ENCODE assay signal across 11 cellular contexts in the genomic region with DNA sequence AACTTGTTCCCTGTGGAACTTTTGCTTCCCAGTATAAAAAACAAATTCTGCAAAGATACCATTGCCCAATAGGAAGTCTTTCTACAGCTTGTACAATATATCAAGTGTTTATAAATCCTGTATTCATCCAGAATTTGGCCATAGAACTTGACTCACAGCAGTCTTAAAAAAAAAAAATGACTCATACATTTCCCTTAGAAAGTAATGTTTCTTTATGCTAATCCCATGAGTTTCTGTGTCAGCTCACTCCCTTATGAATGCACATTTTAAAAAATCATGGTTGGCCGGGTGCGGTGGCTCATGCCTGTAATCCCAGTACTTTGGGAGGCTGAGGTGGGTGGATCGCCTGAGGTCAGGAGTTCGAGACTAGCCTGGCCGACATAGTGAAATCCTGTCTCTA.
DNase-seq lines count a peak whose midpoint lies in the region; ATAC-seq and TF ChIP-seq lines count a peak whose summit lies in the region.
"Had no signal": no experiment of that assay in that cellular context is flagged by ENCODE, and none has a peak within 500 bp of the region (broad histone marks: within the 10 kb centered on the region; RNA-seq: fewer than 3 reads in every experiment).

No MANE protein-coding gene starts in this region.

- H3K27ac ChIP-seq in liver (ENCODE audit: low read depth in 1 of 2, low read length in 2 of 2) (peak overlapping the region; percentile 25 to 43), right lobe of liver (no peak overlapping the region), aorta (ENCODE audit: low read depth in 1 of 2, low read length in 2 of 2) (no peak overlapping the region), neuronal stem cell (replicated peaks; ENCODE audit: low read length) (no peak overlapping the region)

- no peak for TF ChIP-seq RAD21 in liver (IDR thresholded peaks at IDR 0.05)

- H2AK5ac ChIP-seq in neuronal stem cell (ENCODE audit: low read depth, low read length) = no peak overlapping the region

- H3K9me3 ChIP-seq in liver (ENCODE audit: control insufficient read depth in 4 of 4, low read length in 3 of 4) (no peaks in the 10 kb centered on the region), right lobe of liver (no peaks in the 10 kb centered on the region), aorta (ENCODE audit: control insufficient read depth, low read length) (no peaks in the 10 kb centered on the region), neuronal stem cell (replicated peaks in 1 of 2; ENCODE audit: control insufficient read depth in 2 of 2, insufficient read depth in 1 of 2, low read depth in 1 of 2, low read length in 2 of 2) (no peaks in the 10 kb centered on the region)

- no peak overlapping the region for H3K14ac ChIP-seq in neuronal stem cell (ENCODE audit: low read length)

- no peaks in the 10 kb centered on the region for H3K9me3 Mint-ChIP-seq in endothelial cell (ENCODE audit: unreplicated experiment)
- H3K9me3 Mint-ChIP-seq: CD8-positive, alpha-beta T cell; T-cell had no signal

- H2AFZ ChIP-seq in neuronal stem cell (ENCODE audit: low read length) = no peak overlapping the region

- H3K9ac ChIP-seq in liver (ENCODE audit: low read depth in 1 of 2, low read length in 2 of 2) = no peak overlapping the region
- H3K9ac ChIP-seq in neuronal stem cell (ENCODE audit: low read depth, low read length, poor library complexity) = no peak overlapping the region

- H4K8ac ChIP-seq in neuronal stem cell (ENCODE audit: low read depth, low read length) = no peak overlapping the region

- DNase-seq in right lobe of liver (no peak), astrocyte of the cerebellum (ENCODE audit: low read depth) (peak; percentile 83), kidney glomerular epithelial cell (lab: John Stamatoyannopoulos, UW) (peak; percentile 51), aorta (peak; percentile 65 to 83), endothelial cell (ENCODE audit: low spot score) (no peak), neuronal stem cell (ENCODE audit: low spot score) (no peak)
- DNase-seq: activated gamma-delta T cell, T-cell had no signal

- no peak overlapping the region for H4K91ac ChIP-seq in neuronal stem cell (ENCODE audit: low read depth, low read length, poor library complexity)

- no peak overlapping the region for H3K4me2 ChIP-seq in neuronal stem cell (ENCODE audit: insufficient read depth, low read length, poor library complexity, severe bottlenecking)

- in situ Hi-C loops in astrocyte of the cerebellum (cut with HindIII; ENCODE audit: low sequenced_read_pairs) = no loop called here

- H3K79me1 ChIP-seq in neuronal stem cell (ENCODE audit: low read depth, low read length) = no peaks in the 10 kb centered on the region

- H3K36me3 Mint-ChIP-seq in endothelial cell (ENCODE audit: low read depth, unreplicated experiment) = no peaks in the 10 kb centered on the region
- H3K36me3 Mint-ChIP-seq: CD8-positive, alpha-beta T cell; T-cell had no signal

- H3K4me3 ChIP-seq in liver (ENCODE audit: low read depth in 1 of 3, low read length in 3 of 3) (no peak overlapping the region), right lobe of liver (no peak overlapping the region), astrocyte of the cerebellum (ENCODE audit: low read depth, low read length) (no peak overlapping the region), aorta (ENCODE audit: low read length in 2 of 2) (no peak overlapping the region), neuronal stem cell (ENCODE audit: low read length in 2 of 2) (no peak overlapping the region)

- peaks cover 0 to 20% (median 4%) of the 10 kb centered on the region in 4 donors for H3K4me1 ChIP-seq in liver (ENCODE audit: control insufficient read depth in 4 of 4, insufficient read depth in 4 of 4, low read length in 3 of 4)
- peaks cover 0 to 28% (median 2%) of the 10 kb centered on the region in 4 donors for H3K4me1 ChIP-seq in right lobe of liver
- H3K4me1 ChIP-seq in aorta (ENCODE audit: control insufficient read depth in 1 of 2, insufficient read depth in 2 of 2, low read length in 2 of 2) = peaks cover 3 to 5% of the 10 kb centered on the region in 2 donors
- H3K4me1 ChIP-seq in neuronal stem cell (ENCODE audit: control insufficient read depth in 2 of 2, insufficient read depth in 1 of 2, low read depth in 1 of 2, low read length in 2 of 2) = no peaks in the 10 kb centered on the region

- H3K4me1 Mint-ChIP-seq in endothelial cell (ENCODE audit: unreplicated experiment) = peaks cover 8% of the 10 kb centered on the region

- H3K27me3 ChIP-seq in liver (ENCODE audit: control insufficient read depth in 4 of 4, insufficient read depth in 4 of 4, low read length in 3 of 4) = no peaks in the 10 kb centered on the region
- no peaks in the 10 kb centered on the region for H3K27me3 ChIP-seq in right lobe of liver
- no peaks in the 10 kb centered on the region for H3K27me3 ChIP-seq in aorta (ENCODE audit: control insufficient read depth in 1 of 2, insufficient read depth in 2 of 2, low read length in 1 of 2)
- peaks cover 0 to 2% (median 0%) of the 10 kb centered on the region in 3 experiments for H3K27me3 ChIP-seq in neuronal stem cell (ENCODE audit: control insufficient read depth in 3 of 3, insufficient read depth in 3 of 3, low read depth in 1 of 3, low read length in 3 of 3)

- H3K18ac ChIP-seq in neuronal stem cell (ENCODE audit: low read length) = no peak overlapping the region

- no peak overlapping the region for H2BK15ac ChIP-seq in neuronal stem cell (ENCODE audit: low read length)

- H2BK120ac ChIP-seq in neuronal stem cell (ENCODE audit: low read depth, low read length) = no peak overlapping the region

- intact Hi-C loops in right lobe of liver (cut with DNase I) = no loop called here
- intact Hi-C loops in aorta (cut with DNase I) = loop anchor here in 1 of 2 donors (5.0 kb wide), 1 partner anchor 40 kb away; no protein-coding TSS in a partner anchor

- no peak for ATAC-seq in right lobe of liver
- peak; percentile 63 for ATAC-seq in aorta (ENCODE audit: low FRiP score)
- ATAC-seq in GM21737 (IDR thresholded peaks at IDR 0.05; ENCODE audit: unreplicated experiment) = no peak
- ATAC-seq: CD8-positive, alpha-beta T cell; T-cell had no signal

- TF ChIP-seq POLR2A in right lobe of liver (IDR thresholded peaks at IDR 0.05) = no peak

- no peak overlapping the region for H3K27ac Mint-ChIP-seq in endothelial cell (ENCODE audit: unreplicated experiment)
- H3K27ac Mint-ChIP-seq: CD8-positive, alpha-beta T cell had no signal

- WGBS in liver = 95% methylated on average over 5 of the region's 5 CpGs
- 67% methylated on average over 2 of the region's 5 CpGs for WGBS in right lobe of liver (ENCODE audit: insufficient coverage, low coverage, low lambda C conversion rate, missing lambda C conversion rate)
- 19 to 45% methylated on average over 5 of the region's 5 CpGs for WGBS in aorta, 2 donors
- no CpG with 5 or more reads among the region's 5 CpGs for WGBS in neuronal stem cell (ENCODE audit: extremely low coverage in 2 of 2, insufficient read length in 2 of 2, insufficient replicate concordance in 1 of 2), 2 donors

- H3K4ac ChIP-seq in neuronal stem cell (ENCODE audit: low read length) = no peak overlapping the region

- H3K36me3 ChIP-seq in liver (ENCODE audit: control insufficient read depth in 4 of 4, insufficient read depth in 3 of 4, low read depth in 1 of 4, low read length in 3 of 4) = peaks cover 2 to 19% (median 7%) of the 10 kb centered on the region in 4 donors
- H3K36me3 ChIP-seq in right lobe of liver = peaks cover 0 to 8% (median 3%) of the 10 kb centered on the region in 4 donors
- no peaks in the 10 kb centered on the region for H3K36me3 ChIP-seq in aorta (ENCODE audit: control insufficient read depth in 1 of 2, insufficient read depth in 2 of 2, low read length in 1 of 2)
- no peaks in the 10 kb centered on the region for H3K36me3 ChIP-seq in neuronal stem cell (replicated peaks in 1 of 2; ENCODE audit: control insufficient read depth in 2 of 2, insufficient read depth in 2 of 2, low read length in 2 of 2)

- H3K27me3 Mint-ChIP-seq in endothelial cell (ENCODE audit: unreplicated experiment) = no peaks in the 10 kb centered on the region

- no peak overlapping the region for H2BK5ac ChIP-seq in neuronal stem cell (ENCODE audit: low read length)

- TF ChIP-seq CTCF in liver (IDR thresholded peaks at IDR 0.05; ENCODE audit: low read depth, low read length, missing input control) = no peak
- no peak for TF ChIP-seq CTCF in right lobe of liver (IDR thresholded peaks at IDR 0.05)
- no peak for TF ChIP-seq CTCF in astrocyte of the cerebellum (IDR thresholded peaks at IDR 0.05; ENCODE audit: low read depth, low read length, missing control alignments)
- no peak for TF ChIP-seq CTCF in endothelial cell (IDR thresholded peaks at IDR 0.05; ENCODE audit: unreplicated experiment)

- H3K4me3 Mint-ChIP-seq in endothelial cell (ENCODE audit: unreplicated experiment) = no peak overlapping the region
- H3K4me3 Mint-ChIP-seq: CD8-positive, alpha-beta T cell; T-cell had no signal

- no peak overlapping the region for H3K23ac ChIP-seq in neuronal stem cell (ENCODE audit: low read depth, low read length, poor library complexity)

- no peak overlapping the region for H2BK12ac ChIP-seq in neuronal stem cell (ENCODE audit: low read length)

TF ChIP-seq in liver, 16 proteins besides CTCF, POLR2A, EP300 and RAD21 (continues in another document):
- TF ChIP-seq EGR1 (IDR thresholded peaks at IDR 0.05; ENCODE audit: low read depth in 2 of 2) = no peak
- TF ChIP-seq GABPA (IDR thresholded peaks at IDR 0.05 in 1 of 2, conservative IDR thresholded peaks at IDR 0.05 in 1 of 2) = no peak
- TF ChIP-seq FOXA2 (IDR thresholded peaks at IDR 0.05) = no peak
- no peak for TF ChIP-seq HNF4G (IDR thresholded peaks at IDR 0.05)
- no peak for TF ChIP-seq RXRA (IDR thresholded peaks at IDR 0.05)
- TF ChIP-seq TAF1 (conservative IDR thresholded peaks at IDR 0.05) = no peak
- TF ChIP-seq, protein P1, sequence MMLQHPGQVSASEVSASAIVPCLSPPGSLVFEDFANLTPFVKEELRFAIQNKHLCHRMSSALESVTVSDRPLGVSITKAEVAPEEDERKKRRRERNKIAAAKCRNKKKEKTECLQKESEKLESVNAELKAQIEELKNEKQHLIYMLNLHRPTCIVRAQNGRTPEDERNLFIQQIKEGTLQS (IDR thresholded peaks at IDR 0.05) = no peak
- no peak for TF ChIP-seq ZBTB33 (IDR thresholded peaks at IDR 0.05)

Comparison
In these comparisons a context has a peak if more than half of its experiments do, and no peak if none do; other contexts are left out.
1. H3K27ac ChIP-seq: peak in liver (2 of 2); none in right lobe of liver (0 of 3), aorta (0 of 2) and neuronal stem cell (single experiment).
2. DNase-seq: peak in astrocyte of the cerebellum (single experiment), kidney glomerular epithelial cell (single experiment) and aorta (2 of 2); none in right lobe of liver (0 of 3), endothelial cell (single experiment) and neuronal stem cell (single experiment).